ENCODE assay signal across 8 cellular contexts in genomic region chr18:24014062-24014985, GRCh38. TPM values are rescaled to one million over a fixed set of nuclear protein-coding genes. Genes with fewer than 3 reads are reported as not detected.
DNase-seq lines count a peak whose midpoint lies in the region; ATAC-seq, FAIRE-seq and TF ChIP-seq lines count a peak whose summit lies in the region.

TSS of gene TTC39C (plus strand) at chr18:24014754. CDS start at chr18:24014872, 118 bp downstream.

- H3K4me3 Mint-ChIP-seq in activated T-cell treated with anti-CD3 and anti-CD28 coated beads, Interleukin-2, amount 50 U/mL, for 72 hours: peak within 1 kb of the TSS; percentile 95 to 98
- H3K4me3 Mint-ChIP-seq in natural killer cell treated with Interleukin-12 subunit alpha and Interleukin-12 subunit beta and Interleukin-15 and Interleukin-18, amount 100 ng/mL, for 72 hours: peak within 1 kb of the TSS; percentile 82

- H3K36me3 Mint-ChIP-seq in activated T-cell treated with anti-CD3 and anti-CD28 coated beads, Interleukin-2, amount 50 U/mL, for 72 hours (ENCODE audit: insufficient read depth in 2 of 2): peaks cover 0 to 2% of the 10 kb centered on the region in 2 donors
- peaks cover 9% of the 10 kb centered on the region for H3K36me3 Mint-ChIP-seq in natural killer cell treated with Interleukin-12 subunit alpha and Interleukin-12 subunit beta and Interleukin-15 and Interleukin-18, amount 100 ng/mL, for 72 hours

- FAIRE-seq in RCC 7860 (lab: Jason Lieb, UNC): no peak

- peaks cover 2% of the 10 kb centered on the region for H3K27me3 Mint-ChIP-seq in activated T-cell treated with anti-CD3 and anti-CD28 coated beads, Interleukin-2, amount 50 U/mL, for 72 hours (ENCODE audit: low read depth)
- H3K27me3 Mint-ChIP-seq in natural killer cell treated with Interleukin-12 subunit alpha and Interleukin-12 subunit beta and Interleukin-15 and Interleukin-18, amount 100 ng/mL, for 72 hours: peaks cover 0 to 3% of the 10 kb centered on the region in 2 donors

- no peak for TF ChIP-seq CTCF in AG09319 (IDR thresholded peaks at IDR 0.05; ENCODE audit: low read depth, low read length)

- H3K27ac Mint-ChIP-seq in activated T-cell treated with anti-CD3 and anti-CD28 coated beads, Interleukin-2, amount 50 U/mL, for 72 hours: peak within 1 kb of the TSS; percentile 90
- H3K27ac Mint-ChIP-seq in natural killer cell treated with Interleukin-12 subunit alpha and Interleukin-12 subunit beta and Interleukin-15 and Interleukin-18, amount 100 ng/mL, for 72 hours: peak within 1 kb of the TSS; percentile 95 to 97

- DNase-seq in AG09319 (ENCODE audit: extremely low read depth, low read depth) (peak; percentile 58), RCC 7860 (ENCODE audit: low spot score) (peak; percentile 51), fibroblast of gingiva (ENCODE audit: low read depth) (peak; percentile 75)
- DNase-seq in activated T-cell treated with anti-CD3 and anti-CD28 coated beads, Interleukin-2, amount 50 U/mL, for 72 hours: peak; percentile 90 to 92
- peak; percentile 95 for DNase-seq in natural killer cell treated with Interleukin-12 subunit alpha and Interleukin-12 subunit beta and Interleukin-15 and Interleukin-18, amount 100 ng/mL, for 72 hours (ENCODE audit: low spot score)
- DNase-seq in stimulated activated naive CD8-positive, alpha-beta T cell treated with anti-CD3 and anti-CD28 coated beads, Interleukin-15, Interleukin-2, amounts not matched to agents 100 U/mL and 50 U/mL, for 24 hours: peak; percentile 89

- H3K4me1 Mint-ChIP-seq in activated T-cell treated with anti-CD3 and anti-CD28 coated beads, Interleukin-2, amount 50 U/mL, for 72 hours (ENCODE audit: low read depth): peaks cover 77% of the 10 kb centered on the region
- peaks cover 74 to 76% of the 10 kb centered on the region in 2 donors for H3K4me1 Mint-ChIP-seq in natural killer cell treated with Interleukin-12 subunit alpha and Interleukin-12 subunit beta and Interleukin-15 and Interleukin-18, amount 100 ng/mL, for 72 hours (ENCODE audit: low read depth in 2 of 2)

- ATAC-seq in GM19023 (IDR thresholded peaks at IDR 0.05; ENCODE audit: unreplicated experiment): peak; percentile 46
- peak; percentile 40 for ATAC-seq in HG03442 (IDR thresholded peaks at IDR 0.05; ENCODE audit: unreplicated experiment)
- ATAC-seq in activated T-cell treated with anti-CD3 and anti-CD28 coated beads, Interleukin-2, amount 50 U/mL, for 72 hours (replicated peaks in 1 of 2): peak; percentile 73 to 78
- peak; percentile 82 to 89 for ATAC-seq in natural killer cell treated with Interleukin-12 subunit alpha and Interleukin-12 subunit beta and Interleukin-15 and Interleukin-18, amount 100 ng/mL, for 72 hours
- ATAC-seq in stimulated activated naive CD8-positive, alpha-beta T cell treated with anti-CD3 and anti-CD28 coated beads, Interleukin-15, Interleukin-2, amounts not matched to agents 100 U/mL and 50 U/mL, for 24 hours: peak; percentile 67

- H3K9me3 Mint-ChIP-seq in activated T-cell treated with anti-CD3 and anti-CD28 coated beads, Interleukin-2, amount 50 U/mL, for 72 hours: no peaks in the 10 kb centered on the region
- H3K9me3 Mint-ChIP-seq in natural killer cell treated with Interleukin-12 subunit alpha and Interleukin-12 subunit beta and Interleukin-15 and Interleukin-18, amount 100 ng/mL, for 72 hours: no peaks in the 10 kb centered on the region

RNA-seq across cellular contexts. Expression of gene TTC39C, which starts in this region (rescaled TPM):
- 10 to 100 TPM; 38.8 to 41.3 TPM for total RNA-seq in activated T-cell treated with anti-CD3 and anti-CD28 coated beads, Interleukin-2, amount 50 U/mL, for 72 hours
- 10 to 100 TPM; 54.8 to 69.7 TPM for total RNA-seq in natural killer cell treated with Interleukin-12 subunit alpha and Interleukin-12 subunit beta and Interleukin-15 and Interleukin-18, amount 100 ng/mL, for 72 hours

Comparison
In these comparisons a context has a peak if more than half of its experiments do, and no peak if none do; other contexts are left out.
1. Peak in every context shown above with its lines: DNase-seq and ATAC-seq.